ENCODE assay signal across 15 cellular contexts in genomic region chr19:49564616-49565045, GRCh38. TPM values are rescaled to one million over a fixed set of nuclear protein-coding genes. Genes with fewer than 3 reads are reported as not detected.
DNase-seq lines count a peak whose midpoint lies in the region; FAIRE-seq and TF ChIP-seq lines count a peak whose summit lies in the region.
"Had no signal": no experiment of that assay in that cellular context is flagged by ENCODE, and none has a peak within 500 bp of the region (broad histone marks: within the 10 kb centered on the region; RNA-seq: fewer than 3 reads in every experiment).

No MANE protein-coding gene starts in this region.

- no peaks in the 10 kb centered on the region for H3K9me3 ChIP-seq in CD4-positive, alpha-beta memory T cell (ENCODE audit: control insufficient read depth in 1 of 2, low read length in 2 of 2)
- no peaks in the 10 kb centered on the region for H3K9me3 ChIP-seq in osteoblast (ENCODE audit: low read depth, low read length)

- peak overlapping the region; percentile 58 for H3K27ac ChIP-seq in CD4-positive, alpha-beta memory T cell (ENCODE audit: low read depth, low read length)
- H3K27ac ChIP-seq in VCaP (peak overlapping the region; percentile 32), osteoblast (ENCODE audit: low read depth, low read length) (no peak overlapping the region)
- H3K27ac ChIP-seq: dorsolateral prefrontal cortex had no signal

- TF ChIP-seq CTCF in VCaP (conservative IDR thresholded peaks at IDR 0.05): no peak
- no peak for TF ChIP-seq CTCF in osteoblast (IDR thresholded peaks at IDR 0.05; ENCODE audit: extremely low read depth, low read depth, low read length)
- TF ChIP-seq CTCF in GM10248 (IDR thresholded peaks at IDR 0.05; ENCODE audit: control extremely low read depth, extremely low read depth, low read depth, missing control alignments): no peak

- H3K4me1 ChIP-seq in CD4-positive, alpha-beta memory T cell (ENCODE audit: insufficient read depth, low read length): peaks cover 98% of the 10 kb centered on the region
- peaks cover 5% of the 10 kb centered on the region for H3K4me1 ChIP-seq in osteoblast (ENCODE audit: insufficient read depth, low read length)

- intact Hi-C loops in CD4-positive, alpha-beta memory T cell (cut with micrococcal nuclease): no loop called here

- H3K27me3 ChIP-seq in CD4-positive, alpha-beta memory T cell (ENCODE audit: insufficient read depth, low read length): no peaks in the 10 kb centered on the region
- H3K27me3 ChIP-seq in osteoblast (ENCODE audit: insufficient read depth, low read length): no peaks in the 10 kb centered on the region
- H3K27me3 ChIP-seq: dorsolateral prefrontal cortex had no signal

- FAIRE-seq in GM19239 (lab: Jason Lieb, UNC): no peak

- H3K79me2 ChIP-seq in osteoblast (ENCODE audit: insufficient read depth, low read length): peaks cover 58% of the 10 kb centered on the region

- H3K36me3 ChIP-seq in CD4-positive, alpha-beta memory T cell (ENCODE audit: insufficient read depth, low read length): peaks cover 2% of the 10 kb centered on the region
- peaks cover 2% of the 10 kb centered on the region for H3K36me3 ChIP-seq in osteoblast (ENCODE audit: insufficient read depth, low read length)

- no peaks in the 10 kb centered on the region for H3K27me3 Mint-ChIP-seq in CD4-positive, alpha-beta memory T cell
- no peaks in the 10 kb centered on the region for H3K27me3 Mint-ChIP-seq in activated naive CD8-positive, alpha-beta T cell

- DNase-seq in CD4-positive, alpha-beta memory T cell: peak in 4 of 5 donors; percentile 44 to 85 (median 55)
- peak; percentile 13 for DNase-seq in osteoblast (ENCODE audit: insufficient read length, low spot score, missing footprints)
- DNase-seq in LoVo (ENCODE audit: low spot score): no peak
- no peak for DNase-seq in GM19239 (ENCODE audit: insufficient read length, low spot score)
- DNase-seq in GM10248 (ENCODE audit: extremely low spot score): no peak
- no peak for DNase-seq in glomerular visceral epithelial cell (ENCODE audit: extremely low spot score)
- DNase-seq: AML-193, dorsolateral prefrontal cortex, Kasumi-1, mesendoderm, NCI-H187, NCI-H748 treated with DMSO at 0.1 percent for 48 hours, SIG-M5 had no signal

- H2AFZ ChIP-seq in osteoblast (ENCODE audit: low read length): no peak overlapping the region

- H3K4me1 Mint-ChIP-seq in CD4-positive, alpha-beta memory T cell: peaks cover 55 to 89% (median 73%) of the 10 kb centered on the region in 4 donors
- peaks cover 80% of the 10 kb centered on the region for H3K4me1 Mint-ChIP-seq in activated naive CD8-positive, alpha-beta T cell (ENCODE audit: low read depth)

- H3K4me3 ChIP-seq in CD4-positive, alpha-beta memory T cell (ENCODE audit: low read length in 2 of 2): peak overlapping the region in 1 of 2 donors; percentile 25
- H3K4me3 ChIP-seq in osteoblast (ENCODE audit: insufficient read depth, low read length): no peak overlapping the region
- H3K4me3 ChIP-seq: dorsolateral prefrontal cortex had no signal

- no peak overlapping the region for H3K4me2 ChIP-seq in osteoblast (ENCODE audit: insufficient read depth, low read length)

- peaks cover 12 to 23% of the 10 kb centered on the region in 2 donors for H3K36me3 Mint-ChIP-seq in CD4-positive, alpha-beta memory T cell
- peaks cover 8% of the 10 kb centered on the region for H3K36me3 Mint-ChIP-seq in activated naive CD8-positive, alpha-beta T cell

- peak overlapping the region; percentile 42 to 79 (median 68) for H3K4me3 Mint-ChIP-seq in CD4-positive, alpha-beta memory T cell
- H3K4me3 Mint-ChIP-seq in activated naive CD8-positive, alpha-beta T cell: peak overlapping the region; percentile 68

- peaks cover 20% of the 10 kb centered on the region for H4K20me1 ChIP-seq in osteoblast (ENCODE audit: insufficient read depth, low read length)

- peak overlapping the region; percentile 91 to 98 (median 93) for H3K27ac Mint-ChIP-seq in CD4-positive, alpha-beta memory T cell
- peak overlapping the region; percentile 96 for H3K27ac Mint-ChIP-seq in activated naive CD8-positive, alpha-beta T cell

- peaks cover 0 to 1% (median 0%) of the 10 kb centered on the region in 8 donors for H3K9me3 Mint-ChIP-seq in CD4-positive, alpha-beta memory T cell
- H3K9me3 Mint-ChIP-seq in activated naive CD8-positive, alpha-beta T cell (ENCODE audit: low read depth): no peaks in the 10 kb centered on the region

- CTCF ChIA-PET in CD4-positive, alpha-beta memory T cell (lab: Charles Lee; ENCODE audit: partially characterized antibody): interaction anchor here (2.6 to 11.5 kb wide), 3 partner anchors 11 to 107 kb away, joined by 10 to 179 read pairs (median 40); no protein-coding TSS in a partner anchor
- CTCF ChIA-PET in GM10248 (lab: Yijun Ruan, JAX): interaction anchor here (9.3 kb wide), 1 partner anchor 16 kb away, joined by 98 read pairs; no protein-coding TSS in a partner anchor

- POLR2A ChIA-PET in CD4-positive, alpha-beta memory T cell (lab: Charles Lee; ENCODE audit: partially characterized antibody): interaction anchor here (1.0 to 17.3 kb wide), 7 partner anchors 11 to 112 kb away, joined by 3 to 629 read pairs (median 4); partner anchors contain the start of genes PRMT1 and SCAF1
- POLR2A ChIA-PET in GM10248 (lab: Yijun Ruan, JAX): no interaction called here

RNA-seq across cellular contexts. Expression of gene NOSIP, which starts 15.7 kb away (rescaled TPM):
- total RNA-seq in CD4-positive, alpha-beta memory T cell: 100 to 1,000 TPM; 177 to 191 TPM
- polyA plus RNA-seq in CD4-positive, alpha-beta memory T cell: 100 to 1,000 TPM; 650 to 674 TPM
- total RNA-seq in osteoblast: 57.5 and 68.0 TPM in 2 replicates

RNA-seq across cellular contexts. Expression of gene PRRG2, which starts 16.5 kb away (rescaled TPM):
- 1 to 10 TPM; 1.0 to 1.7 TPM for total RNA-seq in CD4-positive, alpha-beta memory T cell
- polyA plus RNA-seq in CD4-positive, alpha-beta memory T cell: under 1 TPM in 1 of 2 donors, not detected in 1; 0.34 TPM
- under 0.01 and 0.29 TPM in 2 replicates for total RNA-seq in osteoblast

RNA-seq across cellular contexts. Expression of gene PRR12, which starts 26.4 kb away (rescaled TPM):
- 10 to 100 TPM; 64.6 to 65.1 TPM for total RNA-seq in CD4-positive, alpha-beta memory T cell
- 1 to 10 TPM in 1 of 2 donors, not detected in 1; 1.2 TPM for polyA plus RNA-seq in CD4-positive, alpha-beta memory T cell
- total RNA-seq in osteoblast: 2.2 and 2.9 TPM in 2 replicates

RNA-seq across cellular contexts. Expression of gene RCN3, which starts 36.8 kb away (rescaled TPM):
- 1 to 10 TPM; 2.4 to 2.5 TPM for total RNA-seq in CD4-positive, alpha-beta memory T cell
- polyA plus RNA-seq in CD4-positive, alpha-beta memory T cell: 1 to 10 TPM; 1.2 to 1.5 TPM
- total RNA-seq in osteoblast: 346 and 377 TPM in 2 replicates

RNA-seq across cellular contexts. Expression of gene FCGRT, which starts 52.2 kb away (rescaled TPM):
- total RNA-seq in CD4-positive, alpha-beta memory T cell: 10 to 100 TPM; 21.9 to 25.8 TPM
- 10 to 100 TPM; 40.2 to 42.5 TPM for polyA plus RNA-seq in CD4-positive, alpha-beta memory T cell
- 67.5 and 75.6 TPM in 2 replicates for total RNA-seq in osteoblast

Comparison
In these comparisons a context has a peak if more than half of its experiments do, and no peak if none do; other contexts are left out.
1. DNase-seq: peak in CD4-positive, alpha-beta memory T cell (4 of 5) and osteoblast (single experiment); none in LoVo (single experiment), GM19239 (single experiment), GM10248 (single experiment) and glomerular visceral epithelial cell (single experiment).
2. RNA of gene PRR12, which starts 26.4 kb away (total RNA-seq): 64.6 to 65.1 TPM in CD4-positive, alpha-beta memory T cell; 2.2 to 2.9 TPM in osteoblast; every median in the first group is over 10 times any median in the second.